8 cellular contexts compared by ENCODE assay signal in the genomic region with DNA sequence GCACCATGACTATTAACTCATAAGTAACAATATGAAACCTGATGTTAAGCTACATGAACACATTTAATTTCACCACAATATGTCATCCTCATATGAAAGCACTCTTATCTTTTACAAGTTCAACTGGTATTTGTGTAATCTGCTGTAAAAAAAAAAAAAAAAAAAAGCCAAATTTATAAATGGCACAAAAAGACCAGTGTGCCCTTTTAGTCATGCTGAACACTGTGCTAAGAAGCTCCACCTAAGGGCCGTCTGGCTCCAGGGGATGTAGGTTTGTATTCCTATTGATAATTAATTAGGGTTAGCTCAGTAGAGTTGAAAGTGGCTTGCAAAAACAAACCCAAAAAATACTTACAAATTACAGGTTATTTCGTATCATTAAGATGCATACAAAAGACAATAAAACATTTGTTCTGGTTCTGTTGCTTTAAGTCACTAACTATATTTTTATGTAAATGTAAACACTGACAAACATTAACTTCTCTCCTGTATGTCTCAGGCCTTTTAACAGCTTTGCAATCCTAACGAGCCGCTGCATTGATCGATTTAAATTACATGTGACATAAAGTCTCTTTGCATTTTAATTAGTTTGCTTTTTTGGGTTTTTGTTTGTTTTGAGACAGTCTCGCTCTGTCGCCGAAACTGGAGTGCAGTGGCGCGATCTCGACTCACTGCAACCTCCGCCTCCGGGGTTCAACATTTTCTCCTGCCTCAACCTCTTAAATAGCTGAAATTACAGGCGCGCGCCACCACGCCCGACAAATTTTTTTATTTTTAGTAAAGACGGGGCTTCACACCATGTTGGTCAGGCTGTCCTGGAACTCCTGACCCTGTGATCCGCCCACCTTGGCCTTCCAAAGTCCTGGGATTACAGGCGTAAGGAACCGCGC.
DNase-seq lines count a peak whose midpoint lies in the region; ATAC-seq, FAIRE-seq and TF ChIP-seq lines count a peak whose summit lies in the region.

No MANE protein-coding gene starts in this region.

- H3K4me1 ChIP-seq in adrenal gland (replicated peaks in 1 of 2) (peaks cover 15 to 34% of the 10 kb centered on the region in 2 donors), kidney (ENCODE audit: control insufficient read depth in 1 of 2, insufficient read depth in 1 of 2, low read depth in 1 of 2, low read length in 2 of 2) (peaks cover 0 to 10% of the 10 kb centered on the region in 2 donors)

- 1 to 3% (median 2%) methylated on average over 23 of the region's 23 CpGs for WGBS in adrenal gland, 4 donors

- no peaks in the 10 kb centered on the region for H3K36me3 ChIP-seq in adrenal gland (replicated peaks in 1 of 2)
- no peaks in the 10 kb centered on the region for H3K36me3 ChIP-seq in kidney (ENCODE audit: control insufficient read depth in 1 of 2, insufficient read depth in 2 of 2, low read length in 2 of 2)

- TF ChIP-seq CTCF in adrenal gland (IDR thresholded peaks at IDR 0.05) (no peak), kidney (IDR thresholded peaks at IDR 0.05; ENCODE audit: borderline replicate concordance, extremely low read depth, insufficient read depth) (no peak)

- FAIRE-seq in kidney (lab: Jason Lieb, UNC): no peak

- no peak for ATAC-seq in stimulated activated naive CD8-positive, alpha-beta T cell treated with anti-CD3 and anti-CD28 coated beads, Interleukin-15, Interleukin-2, amounts not matched to agents 100 U/mL and 50 U/mL, for 24 hours
- ATAC-seq in GM21576 (IDR thresholded peaks at IDR 0.05; ENCODE audit: unreplicated experiment) (no peak), HG02981 (IDR thresholded peaks at IDR 0.05; ENCODE audit: unreplicated experiment) (no peak)

- H3K9me3 ChIP-seq in adrenal gland (replicated peaks in 1 of 3) (no peaks in the 10 kb centered on the region), kidney (ENCODE audit: control insufficient read depth in 1 of 2, low read length in 2 of 2) (no peaks in the 10 kb centered on the region)

- H3K27ac ChIP-seq in adrenal gland: peak overlapping the region; percentile 91 to 98 (median 96)
- peak overlapping the region; percentile 87 to 89 for H3K27ac ChIP-seq in kidney (ENCODE audit: low read depth in 2 of 2, low read length in 2 of 2)

- H3K4me3 ChIP-seq in adrenal gland (peak overlapping the region; percentile 19 to 80 (median 52)), kidney (ENCODE audit: low read length in 2 of 2) (peak overlapping the region; percentile 72 to 78)

- DNase-seq in stimulated activated CD4-positive, alpha-beta T cell treated with anti-CD3 and anti-CD28 coated beads, Interleukin-12 subunit alpha, Interleukin-12 subunit beta, amount 100 ng/mL, for 48 hours (ENCODE audit: low read depth in 2 of 3, low spot score in 1 of 3): peak in 2 of 3 donors; percentile 42 to 56
- no peak for DNase-seq in stimulated activated CD4-positive, alpha-beta T cell treated with anti-CD3 and anti-CD28 coated beads, Interleukin-12 subunit alpha, Interleukin-12 subunit beta, amount 100 ng/mL, for 4 hours
- DNase-seq in NOMO-1 treated with dmso at 0.1 percent for 144 hours (lab: John Stamatoyannopoulos, UW; ENCODE audit: unreplicated experiment) (peak; percentile 54), adrenal gland (peak in 5 of 7 donors; percentile 36 to 79 (median 60)), kidney (peak; percentile 69)
- DNase-seq in stimulated activated naive CD8-positive, alpha-beta T cell treated with anti-CD3 and anti-CD28 coated beads, Interleukin-15, Interleukin-2, amounts not matched to agents 100 U/mL and 50 U/mL, for 24 hours: peak; percentile 57

- TF ChIP-seq POLR2A in adrenal gland (IDR thresholded peaks at IDR 0.05): peak in 1 of 2 donors; percentile 10

- intact Hi-C loops in adrenal gland (cut with DNase I): no loop called here
- intact Hi-C loops in kidney (cut with DNase I): no loop called here

- no peaks in the 10 kb centered on the region for H3K27me3 ChIP-seq in adrenal gland

- peak overlapping the region in 1 of 2 donors; percentile 77 for H3K9ac ChIP-seq in kidney (ENCODE audit: low read length in 2 of 2)
